1 cellular context compared by ENCODE assay signal in the genomic region with DNA sequence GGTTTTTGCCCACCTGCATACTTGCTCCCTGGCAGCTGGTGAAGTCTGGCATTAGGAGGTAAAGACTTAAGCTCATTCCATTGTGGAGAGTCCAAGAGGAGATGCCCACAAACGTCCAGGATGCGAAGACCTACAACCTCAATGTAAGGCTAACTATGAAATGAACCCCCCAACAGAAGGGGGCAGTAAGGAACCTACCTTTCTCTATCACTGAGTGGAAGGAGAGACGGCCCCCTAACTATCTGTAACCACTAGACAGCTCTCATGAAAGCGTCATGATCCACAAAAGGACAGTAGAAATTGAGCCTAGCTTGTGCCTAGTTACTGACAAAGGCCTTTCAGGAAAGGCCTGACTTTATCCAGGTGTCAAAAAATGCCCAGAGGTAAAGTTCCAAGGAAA.
TF ChIP-seq lines count a peak whose summit lies in the region.

No MANE protein-coding gene starts in this region.

TF ChIP-seq in K562, 482 proteins besides CTCF, POLR2A, EP300 and RAD21:
- TF ChIP-seq BACH1 (tag; IDR thresholded peaks at IDR 0.05) (no peak), ZNF431 (CRISPR knock-in tag; IDR thresholded peaks at IDR 0.05) (no peak), KDM4B (IDR thresholded peaks at IDR 0.05; ENCODE audit: borderline replicate concordance in 2 of 2, low read depth in 1 of 2) (no peak), ZNF146 (CRISPR knock-in tag; IDR thresholded peaks at IDR 0.05; ENCODE audit: unreplicated experiment) (no peak), POLR2G (IDR thresholded peaks at IDR 0.05; ENCODE audit: low read depth, low read length) (no peak), ZNF77 (CRISPR knock-in tag; IDR thresholded peaks at IDR 0.05) (no peak)
- TF ChIP-seq, protein P1, sequence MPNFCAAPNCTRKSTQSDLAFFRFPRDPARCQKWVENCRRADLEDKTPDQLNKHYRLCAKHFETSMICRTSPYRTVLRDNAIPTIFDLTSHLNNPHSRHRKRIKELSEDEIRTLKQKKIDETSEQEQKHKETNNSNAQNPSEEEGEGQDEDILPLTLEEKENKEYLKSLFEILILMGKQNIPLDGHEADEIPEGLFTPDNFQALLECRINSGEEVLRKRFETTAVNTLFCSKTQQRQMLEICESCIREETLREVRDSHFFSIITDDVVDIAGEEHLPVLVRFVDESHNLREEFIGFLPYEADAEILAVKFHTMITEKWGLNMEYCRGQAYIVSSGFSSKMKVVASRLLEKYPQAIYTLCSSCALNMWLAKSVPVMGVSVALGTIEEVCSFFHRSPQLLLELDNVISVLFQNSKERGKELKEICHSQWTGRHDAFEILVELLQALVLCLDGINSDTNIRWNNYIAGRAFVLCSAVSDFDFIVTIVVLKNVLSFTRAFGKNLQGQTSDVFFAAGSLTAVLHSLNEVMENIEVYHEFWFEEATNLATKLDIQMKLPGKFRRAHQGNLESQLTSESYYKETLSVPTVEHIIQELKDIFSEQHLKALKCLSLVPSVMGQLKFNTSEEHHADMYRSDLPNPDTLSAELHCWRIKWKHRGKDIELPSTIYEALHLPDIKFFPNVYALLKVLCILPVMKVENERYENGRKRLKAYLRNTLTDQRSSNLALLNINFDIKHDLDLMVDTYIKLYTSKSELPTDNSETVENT (CRISPR knock-in tag; IDR thresholded peaks at IDR 0.05) = no peak
